ENCODE assay signal across 9 cellular contexts in genomic region chr3:82133070-82133606, GRCh38.
DNase-seq lines count a peak whose midpoint lies in the region; ATAC-seq, FAIRE-seq and TF ChIP-seq lines count a peak whose summit lies in the region.
"Had no signal": no experiment of that assay in that cellular context is flagged by ENCODE, and none has a peak within 500 bp of the region (broad histone marks: within the 10 kb centered on the region; RNA-seq: fewer than 3 reads in every experiment).

No MANE protein-coding gene starts in this region.

- no peaks in the 10 kb centered on the region for H3K27me3 ChIP-seq in colonic mucosa
- no peaks in the 10 kb centered on the region for H3K27me3 ChIP-seq in left lung

- no peaks in the 10 kb centered on the region for H3K27me3 Mint-ChIP-seq in natural killer cell (ENCODE audit: low read depth in 2 of 2)
- H3K27me3 Mint-ChIP-seq in natural killer cell treated with Interleukin-12 subunit alpha and Interleukin-12 subunit beta and Interleukin-15 and Interleukin-18, amount 100 ng/mL, for 72 hours = no peaks in the 10 kb centered on the region

- FAIRE-seq in TTC549 (lab: Jason Lieb, UNC) = peak; percentile 79

- no peaks in the 10 kb centered on the region for H3K4me1 Mint-ChIP-seq in natural killer cell
- H3K4me1 Mint-ChIP-seq in natural killer cell treated with Interleukin-12 subunit alpha and Interleukin-12 subunit beta and Interleukin-15 and Interleukin-18, amount 100 ng/mL, for 72 hours (ENCODE audit: low read depth in 2 of 2) = no peaks in the 10 kb centered on the region

- H3K9me3 ChIP-seq in colonic mucosa (no peaks in the 10 kb centered on the region), left lung (no peaks in the 10 kb centered on the region)

- H3K4me1 ChIP-seq in colonic mucosa (no peaks in the 10 kb centered on the region), left lung (no peaks in the 10 kb centered on the region)

- ATAC-seq in natural killer cell (peak; percentile 40 to 68 (median 65)), left lung (peak; percentile 96)
- no peak for ATAC-seq in natural killer cell treated with Interleukin-12 subunit alpha and Interleukin-12 subunit beta and Interleukin-15 and Interleukin-18, amount 100 ng/mL, for 72 hours

- H3K36me3 ChIP-seq in colonic mucosa = no peaks in the 10 kb centered on the region
- no peaks in the 10 kb centered on the region for H3K36me3 ChIP-seq in left lung

- no peak overlapping the region for H3K27ac ChIP-seq in colonic mucosa
- no peak overlapping the region for H3K27ac ChIP-seq in left lung
- H3K27ac ChIP-seq: skin epidermis had no signal

- H3K4me3 ChIP-seq in colonic mucosa = no peak overlapping the region
- no peak overlapping the region for H3K4me3 ChIP-seq in left lung
- H3K4me3 ChIP-seq: skin epidermis had no signal

- H3K9ac ChIP-seq in colonic mucosa (ENCODE audit: low read depth in 2 of 2, low read length in 2 of 2) = no peak overlapping the region

- H3K4me3 Mint-ChIP-seq in natural killer cell = no peak overlapping the region
- no peak overlapping the region for H3K4me3 Mint-ChIP-seq in natural killer cell treated with Interleukin-12 subunit alpha and Interleukin-12 subunit beta and Interleukin-15 and Interleukin-18, amount 100 ng/mL, for 72 hours

- H3K9me3 Mint-ChIP-seq in natural killer cell = no peaks in the 10 kb centered on the region
- no peaks in the 10 kb centered on the region for H3K9me3 Mint-ChIP-seq in natural killer cell treated with Interleukin-12 subunit alpha and Interleukin-12 subunit beta and Interleukin-15 and Interleukin-18, amount 100 ng/mL, for 72 hours

- H3K27ac Mint-ChIP-seq in natural killer cell = no peak overlapping the region
- no peak overlapping the region for H3K27ac Mint-ChIP-seq in natural killer cell treated with Interleukin-12 subunit alpha and Interleukin-12 subunit beta and Interleukin-15 and Interleukin-18, amount 100 ng/mL, for 72 hours

- peak; percentile 61 for TF ChIP-seq CTCF in natural killer cell (IDR thresholded peaks at IDR 0.05)
- TF ChIP-seq CTCF in colonic mucosa (IDR thresholded peaks at IDR 0.05) = peak; percentile 80
- peak; percentile 75 to 79 for TF ChIP-seq CTCF in left lung (IDR thresholded peaks at IDR 0.05)

- intact Hi-C loops in natural killer cell (cut with micrococcal nuclease) (loop anchor here (1.0 kb wide), 2 partner anchors 467 to 643 kb away; no protein-coding TSS in a partner anchor), colonic mucosa (cut with DNase I) (loop anchor here (10.0 kb wide), 1 partner anchor 468 kb away; no protein-coding TSS in a partner anchor), left lung (cut with DNase I) (no loop called here)

- no peaks in the 10 kb centered on the region for H3K36me3 Mint-ChIP-seq in natural killer cell
- no peaks in the 10 kb centered on the region for H3K36me3 Mint-ChIP-seq in natural killer cell treated with Interleukin-12 subunit alpha and Interleukin-12 subunit beta and Interleukin-15 and Interleukin-18, amount 100 ng/mL, for 72 hours

- no peak for DNase-seq in natural killer cell
- no peak for DNase-seq in natural killer cell treated with Interleukin-12 subunit alpha and Interleukin-12 subunit beta and Interleukin-15 and Interleukin-18, amount 100 ng/mL, for 72 hours (ENCODE audit: low spot score)
- DNase-seq in HCEC 1CT = peak; percentile 43
- DNase-seq in LoVo (ENCODE audit: low spot score) = peak; percentile 59
- DNase-seq in colonic mucosa = peak; percentile 27
- DNase-seq in left lung = peak in 1 of 2 donors; percentile 40
- DNase-seq in stimulated activated CD8-positive, alpha-beta memory T cell treated with anti-CD3 and anti-CD28 coated beads, Interleukin-4, amount 100 ng/mL, for 48 hours = peak; percentile 53

Comparison
In these comparisons a context has a peak if more than half of its experiments do, and no peak if none do; other contexts are left out.
1. ATAC-seq: peak in natural killer cell (3 of 3) and left lung (single experiment); none in natural killer cell treated with Interleukin-12 subunit alpha and Interleukin-12 subunit beta and Interleukin-15 and Interleukin-18, amount 100 ng/mL, for 72 hours (0 of 2).
2. DNase-seq: peak in HCEC 1CT (single experiment), LoVo (single experiment), colonic mucosa (single experiment) and stimulated activated CD8-positive, alpha-beta memory T cell treated with anti-CD3 and anti-CD28 coated beads, Interleukin-4, amount 100 ng/mL, for 48 hours (single experiment); none in natural killer cell (single experiment) and natural killer cell treated with Interleukin-12 subunit alpha and Interleukin-12 subunit beta and Interleukin-15 and Interleukin-18, amount 100 ng/mL, for 72 hours (single experiment).
3. intact Hi-C loops: an anchor here in natural killer cell (1.0 kb wide) and colonic mucosa (10.0 kb wide); none called in left lung.
4. Peak in every context shown above with its lines, with median percentiles within 50 percentile points of each other: CTCF ChIP-seq.